ENCODE assay signal across 29 cellular contexts in the genomic region with DNA sequence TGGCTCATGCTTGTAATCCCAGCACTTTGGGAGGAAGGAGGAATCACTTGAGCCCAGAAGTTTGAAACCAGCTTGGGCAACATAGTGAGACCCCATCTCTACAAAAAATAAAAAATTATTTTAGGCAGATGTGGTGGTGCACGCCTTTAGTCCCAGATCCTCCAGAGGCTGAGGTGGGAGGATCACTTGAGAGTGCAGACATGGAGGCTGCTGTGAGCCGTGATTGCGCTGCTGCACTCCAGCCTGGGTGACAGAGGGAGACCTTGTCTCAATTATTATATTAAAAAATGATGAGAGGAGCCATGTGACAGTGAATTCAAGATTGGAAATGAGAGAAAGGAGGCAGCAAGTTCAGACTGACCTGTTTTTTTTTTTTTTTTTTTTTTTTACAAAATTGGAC.
"Had no signal": no experiment of that assay in that cellular context is flagged by ENCODE, and none has a peak within 500 bp of the region (broad histone marks: within the 10 kb centered on the region; RNA-seq: fewer than 3 reads in every experiment).

No MANE protein-coding gene starts in this region.

- H3K4me1 Mint-ChIP-seq: naive thymus-derived CD8-positive, alpha-beta T cell; nephron progenitor cell; neural crest cell; stimulated activated effector memory CD8-positive, alpha-beta T cell treated with anti-CD3 and anti-CD28 coated beads, Interleukin-12 subunit alpha, Interleukin-12 subunit beta, amount 100 ng/mL, for 72 hours; stimulated activated naive CD8-positive, alpha-beta T cell treated with anti-CD3 and anti-CD28 coated beads, Interleukin-15, amount 100 ng/mL, for 72 hours had no signal

- H3K9me3 Mint-ChIP-seq: stimulated activated effector memory CD8-positive, alpha-beta T cell treated with anti-CD3 and anti-CD28 coated beads, Interleukin-12 subunit alpha, Interleukin-12 subunit beta, amount 100 ng/mL, for 72 hours; type B pancreatic cell had no signal

- H3K27ac Mint-ChIP-seq: naive thymus-derived CD8-positive, alpha-beta T cell; natural killer cell treated with Interleukin-12 subunit alpha and Interleukin-12 subunit beta and Interleukin-15 and Interleukin-18, amount 100 ng/mL, for 72 hours; nephron progenitor cell; stimulated activated effector memory CD8-positive, alpha-beta T cell treated with anti-CD3 and anti-CD28 coated beads, Interleukin-12 subunit alpha, Interleukin-12 subunit beta, amount 100 ng/mL, for 72 hours; stimulated activated naive CD8-positive, alpha-beta T cell treated with anti-CD3 and anti-CD28 coated beads, Interleukin-15, amount 100 ng/mL, for 72 hours; type B pancreatic cell had no signal

- H3K9me3 ChIP-seq: neutrophil, pancreas, prostate gland, right lobe of liver, sigmoid colon, testis, tibial artery, transverse colon, upper lobe of right lung, uterus had no signal

- H3K4me3 ChIP-seq: pancreas, prostate gland, right lobe of liver, sigmoid colon, suprapubic skin, testis, tibial artery, transverse colon, upper lobe of right lung, uterus had no signal

- ATAC-seq: naive thymus-derived CD8-positive, alpha-beta T cell; natural killer cell treated with Interleukin-12 subunit alpha and Interleukin-12 subunit beta and Interleukin-15 and Interleukin-18, amount 100 ng/mL, for 72 hours; pancreas; right lobe of liver; stimulated activated effector memory CD8-positive, alpha-beta T cell treated with anti-CD3 and anti-CD28 coated beads, Interleukin-12 subunit alpha, Interleukin-12 subunit beta, amount 100 ng/mL, for 72 hours; stimulated activated naive CD8-positive, alpha-beta T cell treated with anti-CD3 and anti-CD28 coated beads, Interleukin-15, amount 100 ng/mL, for 72 hours; stimulated activated naive CD8-positive, alpha-beta T cell treated with anti-CD3 and anti-CD28 coated beads, Interleukin-15, Interleukin-2, amounts not matched to agents 100 U/mL and 50 U/mL, for 24 hours; upper lobe of right lung had no signal

- DNase-seq: naive thymus-derived CD8-positive, alpha-beta T cell; nephron progenitor cell; nucleus accumbens; pancreas; retina; right cardiac atrium; right lobe of liver; sigmoid colon; small intestine; stimulated activated CD4-positive, alpha-beta T cell treated with anti-CD3 and anti-CD28 coated beads, Interleukin-15, amount 100 ng/mL, for 24 hours; stimulated activated CD4-positive, alpha-beta T cell treated with anti-CD3 and anti-CD28 coated beads, Interleukin-2, amount 100 ng/mL, for 24 hours; stimulated activated CD4-positive, alpha-beta T cell treated with anti-CD3 and anti-CD28 coated beads, Interleukin-2, amount 100 ng/mL, for 48 hours; stimulated activated CD4-positive, alpha-beta T cell treated with anti-CD3 and anti-CD28 coated beads, Interleukin-4, amount 100 ng/mL, for 24 hours; stimulated activated naive CD4-positive, alpha-beta T cell; stimulated activated naive CD8-positive, alpha-beta T cell treated with anti-CD3 and anti-CD28 coated beads, Interleukin-15, amount 100 ng/mL, for 72 hours; stimulated activated naive CD8-positive, alpha-beta T cell treated with anti-CD3 and anti-CD28 coated beads, Interleukin-15, Interleukin-2, amounts not matched to agents 100 U/mL and 50 U/mL, for 24 hours; substantia nigra; testis; tibial artery; transverse colon; upper lobe of right lung; uterus had no signal

- H3K27ac ChIP-seq: neutrophil, pancreas, prostate gland, right lobe of liver, sigmoid colon, suprapubic skin, testis, tibial artery, transverse colon, upper lobe of right lung, uterus had no signal

- H3K27me3 Mint-ChIP-seq: naive thymus-derived CD8-positive, alpha-beta T cell; stimulated activated naive CD8-positive, alpha-beta T cell treated with anti-CD3 and anti-CD28 coated beads, Interleukin-15, amount 100 ng/mL, for 72 hours; type B pancreatic cell had no signal

- H3K36me3 ChIP-seq: neutrophil, pancreas, prostate gland, right lobe of liver, suprapubic skin, transverse colon, upper lobe of right lung, uterus had no signal

- H3K27me3 ChIP-seq: neutrophil, pancreas, right lobe of liver, sigmoid colon, suprapubic skin, testis, tibial artery, transverse colon, upper lobe of right lung, uterus had no signal

- H3K4me3 Mint-ChIP-seq: naive thymus-derived CD8-positive, alpha-beta T cell; natural killer cell treated with Interleukin-12 subunit alpha and Interleukin-12 subunit beta and Interleukin-15 and Interleukin-18, amount 100 ng/mL, for 72 hours; nephron progenitor cell; neural crest cell; stimulated activated effector memory CD8-positive, alpha-beta T cell treated with anti-CD3 and anti-CD28 coated beads, Interleukin-12 subunit alpha, Interleukin-12 subunit beta, amount 100 ng/mL, for 72 hours; stimulated activated naive CD8-positive, alpha-beta T cell treated with anti-CD3 and anti-CD28 coated beads, Interleukin-15, amount 100 ng/mL, for 72 hours; type B pancreatic cell had no signal

- H3K36me3 Mint-ChIP-seq: natural killer cell treated with Interleukin-12 subunit alpha and Interleukin-12 subunit beta and Interleukin-15 and Interleukin-18, amount 100 ng/mL, for 72 hours; stimulated activated effector memory CD8-positive, alpha-beta T cell treated with anti-CD3 and anti-CD28 coated beads, Interleukin-12 subunit alpha, Interleukin-12 subunit beta, amount 100 ng/mL, for 72 hours; type B pancreatic cell had no signal

- H3K4me1 ChIP-seq: pancreas, prostate gland, right lobe of liver, sigmoid colon, suprapubic skin, testis, tibial artery, transverse colon, upper lobe of right lung, uterus had no signal
